In the genomic region with DNA sequence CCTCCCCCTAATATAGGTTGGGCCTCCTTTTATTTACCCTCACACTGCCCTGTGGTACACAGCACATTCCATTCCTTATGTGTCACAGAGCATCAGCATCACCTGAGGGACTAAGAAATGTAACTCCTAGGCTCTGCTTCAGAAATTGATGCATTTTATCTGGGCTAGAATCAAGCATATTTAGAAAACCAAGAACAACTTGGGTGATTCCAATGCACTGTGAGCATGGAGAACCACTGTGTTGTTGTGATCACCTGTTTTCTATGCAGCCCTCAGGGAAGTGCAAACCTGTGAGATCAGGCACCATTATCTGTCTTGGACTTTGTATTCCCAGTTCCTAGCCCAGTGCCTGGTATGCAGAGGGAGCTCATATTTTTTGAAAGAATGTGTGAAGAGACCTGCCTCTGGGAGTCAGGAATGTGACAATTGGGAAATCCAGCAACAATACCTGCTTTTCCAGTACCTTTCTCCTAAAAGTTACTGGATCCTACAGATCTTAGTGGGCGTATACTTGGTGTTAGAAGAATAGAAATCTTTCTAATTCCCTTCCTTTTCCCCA, we compare ENCODE assay signal across 1 cellular context.
TF ChIP-seq lines count a peak whose summit lies in the region.

No MANE protein-coding gene starts in this region.

TF ChIP-seq in HCT116, 20 proteins besides CTCF, POLR2A, EP300 and RAD21:
- TF ChIP-seq FOSL1 (IDR thresholded peaks at IDR 0.05; ENCODE audit: low read depth) (peak; percentile 18; the same call in 1 of the 2 replicates), POLR2AphosphoS5 (IDR thresholded peaks at IDR 0.05; ENCODE audit: low read depth, low read length) (no peak), EZH2 (IDR thresholded peaks at IDR 0.05) (no peak)
TF ChIP-seq in HCT116: peak in this region for 1.
